In genomic region chr19:38949580-38950367, GRCh38 we compare ENCODE assay signal across 9 cellular contexts. TPM values are rescaled to one million over a fixed set of nuclear protein-coding genes. Genes with fewer than 3 reads are reported as not detected.
DNase-seq lines count a peak whose midpoint lies in the region; ATAC-seq and TF ChIP-seq lines count a peak whose summit lies in the region.
"Had no signal": no experiment of that assay in that cellular context is flagged by ENCODE, and none has a peak within 500 bp of the region (broad histone marks: within the 10 kb centered on the region; RNA-seq: fewer than 3 reads in every experiment).

No MANE protein-coding gene starts in this region.

- peak overlapping the region; percentile 57 for H3K4me3 Mint-ChIP-seq in activated T-helper 17 cell treated with anti-CD3 and anti-CD28 coated beads, Interleukin-2, amount 50 U/mL, for 72 hours
- H3K4me3 Mint-ChIP-seq in natural killer cell treated with Interleukin-12 subunit alpha and Interleukin-12 subunit beta and Interleukin-15 and Interleukin-18, amount 100 ng/mL, for 72 hours, result no peak overlapping the region

- DNase-seq in GM13977 (ENCODE audit: low spot score) (peak; percentile 93), NCI-H748 treated with DMSO at 0.1 percent for 48 hours (lab: John Stamatoyannopoulos, UW) (peak; percentile 75), fibroblast of peridontal ligament (ENCODE audit: extremely low read depth) (peak; percentile 21), UCSD-AML1 (lab: John Stamatoyannopoulos, UW; ENCODE audit: unreplicated experiment) (no peak), OCI-M2 (lab: John Stamatoyannopoulos, UW; ENCODE audit: unreplicated experiment) (no peak)
- DNase-seq in natural killer cell treated with Interleukin-12 subunit alpha and Interleukin-12 subunit beta and Interleukin-15 and Interleukin-18, amount 100 ng/mL, for 72 hours (ENCODE audit: low spot score), result peak; percentile 93
- DNase-seq in stimulated activated CD8-positive, alpha-beta memory T cell treated with anti-CD3 and anti-CD28 coated beads, Interleukin-4, amount 100 ng/mL, for 48 hours, result peak; percentile 94

- no peaks in the 10 kb centered on the region for H3K36me3 Mint-ChIP-seq in activated T-helper 17 cell treated with anti-CD3 and anti-CD28 coated beads, Interleukin-2, amount 50 U/mL, for 72 hours (ENCODE audit: low read depth)
- H3K36me3 Mint-ChIP-seq in natural killer cell treated with Interleukin-12 subunit alpha and Interleukin-12 subunit beta and Interleukin-15 and Interleukin-18, amount 100 ng/mL, for 72 hours, result no peaks in the 10 kb centered on the region

- no peak for TF ChIP-seq CTCF in GM13977 (IDR thresholded peaks at IDR 0.05; ENCODE audit: extremely low read depth, insufficient read depth, missing control alignments)

- no peaks in the 10 kb centered on the region for H3K9me3 Mint-ChIP-seq in activated T-helper 17 cell treated with anti-CD3 and anti-CD28 coated beads, Interleukin-2, amount 50 U/mL, for 72 hours
- H3K9me3 Mint-ChIP-seq in natural killer cell treated with Interleukin-12 subunit alpha and Interleukin-12 subunit beta and Interleukin-15 and Interleukin-18, amount 100 ng/mL, for 72 hours, result no peaks in the 10 kb centered on the region

- H3K27me3 Mint-ChIP-seq in activated T-helper 17 cell treated with anti-CD3 and anti-CD28 coated beads, Interleukin-2, amount 50 U/mL, for 72 hours, result peaks cover 14% of the 10 kb centered on the region
- peaks cover 6 to 20% of the 10 kb centered on the region in 2 donors for H3K27me3 Mint-ChIP-seq in natural killer cell treated with Interleukin-12 subunit alpha and Interleukin-12 subunit beta and Interleukin-15 and Interleukin-18, amount 100 ng/mL, for 72 hours

- no peak overlapping the region for H3K27ac Mint-ChIP-seq in activated T-helper 17 cell treated with anti-CD3 and anti-CD28 coated beads, Interleukin-2, amount 50 U/mL, for 72 hours
- no peak overlapping the region for H3K27ac Mint-ChIP-seq in natural killer cell treated with Interleukin-12 subunit alpha and Interleukin-12 subunit beta and Interleukin-15 and Interleukin-18, amount 100 ng/mL, for 72 hours

- peak; percentile 96 for ATAC-seq in activated T-helper 17 cell treated with anti-CD3 and anti-CD28 coated beads, Interleukin-2, amount 50 U/mL, for 72 hours (replicated peaks)
- peak; percentile 93 to 98 for ATAC-seq in natural killer cell treated with Interleukin-12 subunit alpha and Interleukin-12 subunit beta and Interleukin-15 and Interleukin-18, amount 100 ng/mL, for 72 hours

- peaks cover 7% of the 10 kb centered on the region for H3K4me1 Mint-ChIP-seq in activated T-helper 17 cell treated with anti-CD3 and anti-CD28 coated beads, Interleukin-2, amount 50 U/mL, for 72 hours
- peaks cover 6 to 14% of the 10 kb centered on the region in 2 donors for H3K4me1 Mint-ChIP-seq in natural killer cell treated with Interleukin-12 subunit alpha and Interleukin-12 subunit beta and Interleukin-15 and Interleukin-18, amount 100 ng/mL, for 72 hours (ENCODE audit: low read depth in 2 of 2)

- in situ Hi-C loops in GM13977 (cut with MboI; ENCODE audit: low pct_unique_long_range_greater_than_20kb, low sequenced_read_pairs, unreplicated experiment), result loop anchor here (25.0 kb wide), 1 partner anchor 537 kb away; the partner anchor contains the start of gene FAM98C

RNA-seq across cellular contexts. Expression of gene MRPS12, which starts 19.0 kb away (rescaled TPM):
- 100 to 1,000 TPM in 1 of 2 donors, 10 to 100 TPM in 1; 52.7 to 106 TPM for total RNA-seq in activated T-helper 17 cell treated with anti-CD3 and anti-CD28 coated beads, Interleukin-2, amount 50 U/mL, for 72 hours
- total RNA-seq in natural killer cell treated with Interleukin-12 subunit alpha and Interleukin-12 subunit beta and Interleukin-15 and Interleukin-18, amount 100 ng/mL, for 72 hours, result 100 to 1,000 TPM in 1 of 2 donors, 10 to 100 TPM in 1; 82.5 to 117 TPM

RNA-seq across cellular contexts. Expression of gene SARS2, which starts 19.2 kb away (rescaled TPM):
- total RNA-seq in activated T-helper 17 cell treated with anti-CD3 and anti-CD28 coated beads, Interleukin-2, amount 50 U/mL, for 72 hours, result 10 to 100 TPM; 27.5 to 49.3 TPM
- total RNA-seq in natural killer cell treated with Interleukin-12 subunit alpha and Interleukin-12 subunit beta and Interleukin-15 and Interleukin-18, amount 100 ng/mL, for 72 hours, result 10 to 100 TPM; 32.4 to 70.3 TPM

RNA-seq across cellular contexts. Expression of gene FBXO17, which starts 25.8 kb away (rescaled TPM):
- under 1 TPM; 0.21 to 0.43 TPM for total RNA-seq in activated T-helper 17 cell treated with anti-CD3 and anti-CD28 coated beads, Interleukin-2, amount 50 U/mL, for 72 hours
- not detected for total RNA-seq in natural killer cell treated with Interleukin-12 subunit alpha and Interleukin-12 subunit beta and Interleukin-15 and Interleukin-18, amount 100 ng/mL, for 72 hours

RNA-seq across cellular contexts. Expression of gene CCER2, which starts 37.8 kb away (rescaled TPM):
- total RNA-seq in activated T-helper 17 cell treated with anti-CD3 and anti-CD28 coated beads, Interleukin-2, amount 50 U/mL, for 72 hours, result under 1 TPM; 0.24 to 0.86 TPM
- 1 to 10 TPM in 1 of 2 donors, under 1 TPM in 1; 0.74 to 1.2 TPM for total RNA-seq in natural killer cell treated with Interleukin-12 subunit alpha and Interleukin-12 subunit beta and Interleukin-15 and Interleukin-18, amount 100 ng/mL, for 72 hours
- total RNA-seq: M059J had no signal

RNA-seq across cellular contexts. Expression of gene NFKBIB, which starts 50.0 kb away (rescaled TPM):
- total RNA-seq in activated T-helper 17 cell treated with anti-CD3 and anti-CD28 coated beads, Interleukin-2, amount 50 U/mL, for 72 hours, result 10 to 100 TPM; 41.2 to 68.7 TPM
- 100 to 1,000 TPM; 106 to 108 TPM for total RNA-seq in natural killer cell treated with Interleukin-12 subunit alpha and Interleukin-12 subunit beta and Interleukin-15 and Interleukin-18, amount 100 ng/mL, for 72 hours

Comparison
In these comparisons a context has a peak if more than half of its experiments do, and no peak if none do; other contexts are left out.
1. DNase-seq: peak in GM13977 (single experiment), NCI-H748 treated with DMSO at 0.1 percent for 48 hours (single experiment), fibroblast of peridontal ligament (single experiment), natural killer cell treated with Interleukin-12 subunit alpha and Interleukin-12 subunit beta and Interleukin-15 and Interleukin-18, amount 100 ng/mL, for 72 hours (single experiment) and stimulated activated CD8-positive, alpha-beta memory T cell treated with anti-CD3 and anti-CD28 coated beads, Interleukin-4, amount 100 ng/mL, for 48 hours (single experiment); none in UCSD-AML1 (single experiment) and OCI-M2 (single experiment).